8 cellular contexts compared by ENCODE assay signal in the genomic region with DNA sequence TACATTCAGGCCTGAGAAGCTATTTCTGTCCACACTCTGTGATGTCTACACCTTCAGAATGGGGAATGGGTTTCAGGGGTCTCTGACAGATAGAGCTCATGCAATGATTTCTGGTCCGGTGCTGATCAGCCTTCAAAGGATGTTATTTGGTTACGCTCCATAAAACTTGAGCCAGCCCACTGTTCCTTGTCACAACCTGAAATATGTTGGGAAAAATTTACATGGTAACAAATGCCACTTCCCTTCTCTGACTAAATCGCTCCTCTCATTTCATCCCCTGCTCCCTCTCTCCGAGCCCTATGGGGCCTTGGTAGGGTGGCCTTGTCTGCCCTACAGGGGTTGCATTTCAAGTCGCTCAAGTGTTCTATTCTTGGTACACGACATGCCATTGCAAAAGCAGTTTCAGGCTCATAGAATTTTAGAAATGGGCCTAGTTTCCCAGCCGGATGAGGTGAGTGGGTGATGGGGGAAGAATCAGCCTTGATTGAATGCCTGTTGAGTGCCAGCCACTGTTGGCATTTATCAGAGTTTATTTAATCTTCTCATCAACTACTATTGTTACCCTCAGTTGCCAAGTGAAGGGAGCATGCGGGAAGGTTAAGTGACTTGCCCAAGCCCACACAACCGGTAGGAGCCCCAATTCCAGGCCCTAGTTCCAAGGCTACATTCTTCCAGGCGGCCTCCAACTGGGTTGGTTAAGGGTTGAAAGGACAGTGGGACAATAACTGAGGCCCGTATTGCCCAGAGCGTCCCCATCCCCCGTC. TPM values are rescaled to one million over a fixed set of nuclear protein-coding genes. Genes with fewer than 3 reads are reported as not detected.
DNase-seq lines count a peak whose midpoint lies in the region; ATAC-seq and TF ChIP-seq lines count a peak whose summit lies in the region.

No MANE protein-coding gene starts in this region.

- H3K27ac ChIP-seq in caudate nucleus (ENCODE audit: low read depth, low read length) (peak overlapping the region; percentile 96), lung (ENCODE audit: low read depth in 1 of 2, low read length in 1 of 2) (peak overlapping the region; percentile 85 to 88), upper lobe of left lung (peak overlapping the region; percentile 70 to 92 (median 88))

- no peak for TF ChIP-seq POLR2A in upper lobe of left lung (IDR thresholded peaks at IDR 0.05)

- no peaks in the 10 kb centered on the region for H3K27me3 ChIP-seq in lung (ENCODE audit: control insufficient read depth, insufficient read depth)
- no peaks in the 10 kb centered on the region for H3K27me3 ChIP-seq in upper lobe of left lung

- H3K9me3 ChIP-seq in lung (ENCODE audit: control insufficient read depth in 2 of 2, insufficient read depth in 1 of 2, low read length in 1 of 2) = peaks cover 0 to 2% of the 10 kb centered on the region in 2 donors
- no peaks in the 10 kb centered on the region for H3K9me3 ChIP-seq in upper lobe of left lung

- ATAC-seq in lung (ENCODE audit: insufficient read depth, low FRiP score) = no peak
- no peak for ATAC-seq in upper lobe of left lung (ENCODE audit: low FRiP score in 2 of 2)

- TF ChIP-seq EP300 in upper lobe of left lung (IDR thresholded peaks at IDR 0.05) = no peak

- TF ChIP-seq CTCF in lung (IDR thresholded peaks at IDR 0.05; ENCODE audit: control extremely low read depth, extremely low read depth) = no peak
- TF ChIP-seq CTCF in upper lobe of left lung (IDR thresholded peaks at IDR 0.05) = no peak

- H3K4me3 ChIP-seq in lung (peak overlapping the region; percentile 35), upper lobe of left lung (peak overlapping the region in 3 of 4 donors; percentile 90 to 94 (median 92))

- H3K4me1 ChIP-seq in lung (ENCODE audit: control insufficient read depth in 2 of 2, insufficient read depth in 2 of 2, low read length in 2 of 2) = peaks cover 9 to 10% of the 10 kb centered on the region in 2 donors
- H3K4me1 ChIP-seq in upper lobe of left lung = peaks cover 23 to 40% (median 33%) of the 10 kb centered on the region in 4 donors

- H3K36me3 ChIP-seq in lung (ENCODE audit: control insufficient read depth in 2 of 2, insufficient read depth in 2 of 2, low read length in 2 of 2) = no peaks in the 10 kb centered on the region
- H3K36me3 ChIP-seq in upper lobe of left lung = no peaks in the 10 kb centered on the region

- DNase-seq in NCI-H187 treated with DMSO at 0.1 percent for 48 hours (lab: John Stamatoyannopoulos, UW) = peak; percentile 4
- DNase-seq in NCI-H187 (lab: John Stamatoyannopoulos, UW) = no peak
- DNase-seq in caudate nucleus (lab: John Stamatoyannopoulos, UW) = no peak
- DNase-seq in lung (ENCODE audit: low spot score) = no peak
- DNase-seq in upper lobe of left lung = no peak
- DNase-seq in 8988T = no peak
- no peak for DNase-seq in NCI-H226
- DNase-seq in putamen (ENCODE audit: low spot score) = no peak

- 63 to 64% methylated on average over 13 of the region's 13 CpGs for WGBS in lung, 2 donors
- 68 to 72% methylated on average over 12 to 13 of the region's 13 CpGs for WGBS in upper lobe of left lung, 2 donors

RNA-seq across cellular contexts. Expression of gene ABHD2, which starts 1.0 kb away (rescaled TPM):
- total RNA-seq in lung (100 to 1,000 TPM in 1 of 2 donors, 10 to 100 TPM in 1; 77.2 to 200 TPM), upper lobe of left lung (100 to 1,000 TPM in 5 of 6 donors, 10 to 100 TPM in 1; 84.1 to 230 (median 174) TPM)
- 10 to 100 TPM; 11.7 to 41.5 TPM for polyA plus RNA-seq in lung
